Comparison of ENCODE assay signal across 12 cellular contexts in genomic region chr3:48896991-48897390, GRCh38. TPM values are rescaled to one million over a fixed set of nuclear protein-coding genes. Genes with fewer than 3 reads are reported as not detected.
DNase-seq lines count a peak whose midpoint lies in the region; ATAC-seq and TF ChIP-seq lines count a peak whose summit lies in the region.
"Had no signal": no experiment of that assay in that cellular context is flagged by ENCODE, and none has a peak within 500 bp of the region (broad histone marks: within the 10 kb centered on the region; RNA-seq: fewer than 3 reads in every experiment).

No MANE protein-coding gene starts in this region.

- no peak overlapping the region for H3K4me3 ChIP-seq in HAP-1
- H3K4me3 ChIP-seq: SJSA1 had no signal

- H3K27ac Mint-ChIP-seq in CD14-positive monocyte: peak overlapping the region; percentile 63 to 93 (median 89)
- H3K27ac Mint-ChIP-seq in activated naive CD8-positive, alpha-beta T cell: peak overlapping the region; percentile 86
- H3K27ac Mint-ChIP-seq in naive thymus-derived CD8-positive, alpha-beta T cell: peak overlapping the region in 9 of 10 donors; percentile 35 to 93 (median 88)

- H3K36me3 Mint-ChIP-seq in CD14-positive monocyte: peaks cover 4 to 18% of the 10 kb centered on the region in 2 donors
- peaks cover 3% of the 10 kb centered on the region for H3K36me3 Mint-ChIP-seq in activated naive CD8-positive, alpha-beta T cell
- peaks cover 0 to 3% (median 0%) of the 10 kb centered on the region in 3 donors for H3K36me3 Mint-ChIP-seq in naive thymus-derived CD8-positive, alpha-beta T cell

- TF ChIP-seq CTCF in CD14-positive monocyte (IDR thresholded peaks at IDR 0.05): no peak

- peaks cover 9% of the 10 kb centered on the region for H3K4me1 ChIP-seq in HAP-1

- ATAC-seq in naive thymus-derived CD8-positive, alpha-beta T cell: no peak

- no peaks in the 10 kb centered on the region for H3K9me3 ChIP-seq in HAP-1
- H3K9me3 ChIP-seq: SJSA1, vagina had no signal

- H3K27me3 ChIP-seq in HAP-1 (ENCODE audit: low read depth): no peaks in the 10 kb centered on the region
- H3K27me3 ChIP-seq: SJSA1, vagina had no signal

- H3K36me3 ChIP-seq in HAP-1 (replicated peaks): no peaks in the 10 kb centered on the region
- H3K36me3 ChIP-seq: SJSA1, vagina had no signal

- H3K27me3 Mint-ChIP-seq in CD14-positive monocyte (ENCODE audit: low read depth in 3 of 3): no peaks in the 10 kb centered on the region
- H3K27me3 Mint-ChIP-seq in activated naive CD8-positive, alpha-beta T cell: no peaks in the 10 kb centered on the region
- no peaks in the 10 kb centered on the region for H3K27me3 Mint-ChIP-seq in naive thymus-derived CD8-positive, alpha-beta T cell

- peaks cover 33% of the 10 kb centered on the region for H3K4me1 Mint-ChIP-seq in CD14-positive monocyte
- peaks cover 35% of the 10 kb centered on the region for H3K4me1 Mint-ChIP-seq in activated naive CD8-positive, alpha-beta T cell (ENCODE audit: low read depth)
- peaks cover 16 to 56% (median 46%) of the 10 kb centered on the region in 4 donors for H3K4me1 Mint-ChIP-seq in naive thymus-derived CD8-positive, alpha-beta T cell

- intact Hi-C loops in CD14-positive monocyte (cut with micrococcal nuclease): no loop called here

- DNase-seq in CD14-positive monocyte (ENCODE audit: low spot score) (no peak), HuH-7 (ENCODE audit: low spot score) (peak; percentile 41), NCI-H526 (lab: John Stamatoyannopoulos, UW) (no peak), iPS-NIHi11 (ENCODE audit: low spot score) (no peak), HAP-1 (ENCODE audit: low spot score in 2 of 2) (no peak)
- no peak for DNase-seq in naive thymus-derived CD8-positive, alpha-beta T cell
- no peak for DNase-seq in effector CD4-positive, alpha-beta T cell
- DNase-seq: hypothalamus, NCI-H2107 had no signal

- H3K4me3 Mint-ChIP-seq in CD14-positive monocyte: peak overlapping the region; percentile 31 to 83
- H3K4me3 Mint-ChIP-seq in activated naive CD8-positive, alpha-beta T cell: peak overlapping the region; percentile 94
- peak overlapping the region in 9 of 10 donors; percentile 32 to 96 (median 67) for H3K4me3 Mint-ChIP-seq in naive thymus-derived CD8-positive, alpha-beta T cell

- in situ Hi-C loops in HAP-1 (cut with MboI; ENCODE audit: low sequenced_read_pairs): no loop called here

- POLR2A ChIA-PET in naive thymus-derived CD8-positive, alpha-beta T cell (lab: Charles Lee): interaction anchor here (0.6 to 3.7 kb wide), 7 partner anchors 11 to 274 kb away, joined by 4 to 50 read pairs (median 7); partner anchors contain the start of genes ARIH2, IP6K2 and PRKAR2A

- H3K9me3 Mint-ChIP-seq in CD14-positive monocyte: peaks cover 0 to 2% (median 0%) of the 10 kb centered on the region in 7 donors
- H3K9me3 Mint-ChIP-seq in activated naive CD8-positive, alpha-beta T cell (ENCODE audit: low read depth): no peaks in the 10 kb centered on the region
- H3K9me3 Mint-ChIP-seq in naive thymus-derived CD8-positive, alpha-beta T cell: no peaks in the 10 kb centered on the region

RNA-seq across cellular contexts. Expression of gene SLC25A20, which starts 1.7 kb away (rescaled TPM):
- polyA plus RNA-seq in CD14-positive monocyte: 10 to 100 TPM; 43.6 to 60.8 TPM
- 10 to 100 TPM; 10.5 to 12.5 TPM for total RNA-seq in naive thymus-derived CD8-positive, alpha-beta T cell
- polyA plus RNA-seq in naive thymus-derived CD8-positive, alpha-beta T cell: 10 to 100 TPM; 13.7 to 44.6 (median 19.4) TPM

RNA-seq across cellular contexts. Expression of gene ARIH2, which starts 21.7 kb away (rescaled TPM):
- 10 to 100 TPM; 68.2 to 72.2 TPM for polyA plus RNA-seq in CD14-positive monocyte
- 100 to 1,000 TPM; 162 to 167 TPM for total RNA-seq in naive thymus-derived CD8-positive, alpha-beta T cell
- 100 to 1,000 TPM in 2 of 3 donors, 10 to 100 TPM in 1; 92.7 to 119 (median 101) TPM for polyA plus RNA-seq in naive thymus-derived CD8-positive, alpha-beta T cell

RNA-seq across cellular contexts. Expression of gene PRKAR2A, which starts 49.3 kb away (rescaled TPM):
- polyA plus RNA-seq in CD14-positive monocyte: 10 to 100 TPM; 12.3 to 13.0 TPM
- total RNA-seq in naive thymus-derived CD8-positive, alpha-beta T cell: 10 to 100 TPM; 37.3 to 40.5 TPM
- 10 to 100 TPM; 10.3 to 14.0 (median 11.0) TPM for polyA plus RNA-seq in naive thymus-derived CD8-positive, alpha-beta T cell
